ENCODE assay signal across 8 cellular contexts in the genomic region with DNA sequence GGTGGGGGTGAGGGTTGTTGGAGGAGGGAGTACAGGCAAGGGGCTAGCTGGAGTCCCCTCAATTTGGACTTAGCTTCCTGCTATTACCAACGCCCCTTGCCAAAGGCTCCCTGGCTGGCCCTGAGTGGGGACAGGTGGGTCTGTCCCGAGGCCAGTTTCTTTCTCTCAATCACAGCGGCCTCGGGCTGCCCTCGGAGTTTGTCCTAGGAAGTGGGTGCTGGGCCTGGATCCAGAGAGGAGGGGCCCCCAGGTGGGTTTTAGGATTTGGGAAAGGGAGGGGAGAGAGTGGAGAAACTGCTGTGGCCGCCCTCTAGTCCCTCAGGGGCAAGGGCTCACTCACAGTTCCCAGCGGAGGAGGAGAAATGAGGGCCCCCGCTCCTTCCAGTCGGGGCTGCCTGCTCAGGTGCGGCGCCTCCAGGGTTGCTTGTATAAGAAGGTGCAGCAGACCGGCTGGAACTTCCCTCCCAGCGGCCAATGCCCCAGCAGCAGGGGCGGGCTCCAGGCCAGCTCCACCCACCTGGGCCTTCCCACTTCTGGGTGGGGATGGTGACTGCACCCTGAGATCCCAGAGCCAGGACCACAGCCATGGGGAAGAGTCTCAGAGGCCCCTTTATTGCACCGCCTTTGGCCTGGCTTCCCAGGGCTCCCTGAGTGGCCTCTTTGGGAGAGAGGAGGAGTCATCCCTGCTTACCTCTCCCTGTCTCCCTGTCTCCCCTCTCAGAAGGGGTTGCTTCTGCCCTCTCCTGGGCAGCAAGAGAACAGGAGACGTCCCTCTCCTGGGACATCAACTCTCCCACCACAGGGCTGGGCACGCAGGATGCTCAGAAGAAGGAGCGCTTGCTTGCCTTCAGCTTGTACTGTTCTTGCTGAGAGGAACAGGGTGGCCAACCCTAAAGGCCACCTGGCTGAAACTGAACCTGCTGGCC.
DNase-seq lines count a peak whose midpoint lies in the region; ATAC-seq and TF ChIP-seq lines count a peak whose summit lies in the region.

No MANE protein-coding gene starts in this region.

- H3K4me3 Mint-ChIP-seq in H9 (peak overlapping the region; percentile 76 to 84), endothelial cell (ENCODE audit: unreplicated experiment) (no peak overlapping the region), neural crest cell (no peak overlapping the region)

- no peak overlapping the region for H2BK5ac ChIP-seq in H9 (ENCODE audit: insufficient read length, low read length)

- no peak overlapping the region for H3K56ac ChIP-seq in H9 (ENCODE audit: insufficient read length, low read depth, low read length)

- no peak overlapping the region for H2AK5ac ChIP-seq in H9 (ENCODE audit: insufficient read length, low read length)

- H3K79me1 ChIP-seq in H9 (ENCODE audit: insufficient read depth, low read depth, low read length, poor library complexity, severe bottlenecking): no peaks in the 10 kb centered on the region

- no peak overlapping the region for H3K23ac ChIP-seq in H9 (ENCODE audit: insufficient read length, low read depth, low read length)

- peaks cover 0 to 2% of the 10 kb centered on the region in 2 experiments; a peak in 1 of 5 replicates for H3K9me3 Mint-ChIP-seq in H9
- H3K9me3 Mint-ChIP-seq in endothelial cell (ENCODE audit: unreplicated experiment): no peaks in the 10 kb centered on the region
- no peaks in the 10 kb centered on the region for H3K9me3 Mint-ChIP-seq in neural crest cell

- no peak overlapping the region for H2BK15ac ChIP-seq in H9 (ENCODE audit: low read depth, low read length)

- intact Hi-C loops in sciatic nerve (cut with DNase I): no loop called here

- no CpG with 5 or more reads among the region's 18 CpGs for WGBS in H9 (ENCODE audit: extremely low coverage, insufficient read length, low lambda C conversion rate)

- no peak overlapping the region for H3K4ac ChIP-seq in H9 (ENCODE audit: low read depth, low read length)

- H3K36me3 Mint-ChIP-seq in H9 (ENCODE audit: insufficient read depth in 1 of 3, low read depth in 3 of 3): no peaks in the 10 kb centered on the region
- peaks cover 42% of the 10 kb centered on the region for H3K36me3 Mint-ChIP-seq in endothelial cell (ENCODE audit: low read depth, unreplicated experiment)
- no peaks in the 10 kb centered on the region for H3K36me3 Mint-ChIP-seq in neural crest cell (ENCODE audit: low read depth)

- H3K79me2 ChIP-seq in H9 (ENCODE audit: insufficient read depth, low read length): no peaks in the 10 kb centered on the region

- TF ChIP-seq CTCF in H9 (conservative IDR thresholded peaks at IDR 0.05) (peak; percentile 71), endothelial cell (IDR thresholded peaks at IDR 0.05; ENCODE audit: unreplicated experiment) (no peak), neural crest cell (conservative IDR thresholded peaks at IDR 0.05) (peak; percentile 60)

- no peak overlapping the region for H3K18ac ChIP-seq in H9 (ENCODE audit: insufficient read length, low read depth, low read length)

- DNase-seq in COLO668 (lab: John Stamatoyannopoulos, UW; ENCODE audit: unreplicated experiment) (peak; percentile 68), H9 (peak; percentile 97), NCI-H69 (lab: John Stamatoyannopoulos, UW) (peak; percentile 91), endothelial cell (ENCODE audit: low spot score) (peak; percentile 43), neural crest cell (ENCODE audit: low read depth, low spot score) (no peak), sciatic nerve (ENCODE audit: low spot score) (no peak)

- H3K4me1 Mint-ChIP-seq in H9 (peaks cover 15 to 22% of the 10 kb centered on the region in 2 experiments), endothelial cell (ENCODE audit: unreplicated experiment) (peaks cover 43% of the 10 kb centered on the region), neural crest cell (peaks cover 11% of the 10 kb centered on the region)

- no peaks in the 10 kb centered on the region for H3K9me3 ChIP-seq in H9 (ENCODE audit: control insufficient read depth, low read depth, low read length)

- no peak overlapping the region for H4K8ac ChIP-seq in H9 (replicated peaks; ENCODE audit: insufficient read length, low read depth, low read length)

- peaks cover 29% of the 10 kb centered on the region for H3K27me3 ChIP-seq in H9 (ENCODE audit: insufficient read depth, low read length)

- H2BK120ac ChIP-seq in H9 (ENCODE audit: low read depth, low read length, poor library complexity, severe bottlenecking): no peak overlapping the region

- no peak overlapping the region for H2AFZ ChIP-seq in H9 (ENCODE audit: low read length)

- ATAC-seq in HG03442 (IDR thresholded peaks at IDR 0.05; ENCODE audit: unreplicated experiment) (no peak), sciatic nerve (no peak), GM19328 (IDR thresholded peaks at IDR 0.05; ENCODE audit: unreplicated experiment) (no peak)

- H3K27me3 Mint-ChIP-seq in H9 (ENCODE audit: low read depth) (peaks cover 44% of the 10 kb centered on the region), endothelial cell (ENCODE audit: unreplicated experiment) (peaks cover 28% of the 10 kb centered on the region), neural crest cell (ENCODE audit: low read depth) (peaks cover 48% of the 10 kb centered on the region)

- peak overlapping the region; percentile 4 for H3K9ac ChIP-seq in H9 (ENCODE audit: extremely low read depth, insufficient read length, low read length)

- H3K27ac Mint-ChIP-seq in H9 (peak overlapping the region in 1 of 3 experiments; percentile 90; a peak in 2 of 7 replicates), endothelial cell (ENCODE audit: unreplicated experiment) (no peak overlapping the region), neural crest cell (ENCODE audit: unreplicated experiment) (no peak overlapping the region)

- no peaks in the 10 kb centered on the region for H4K20me1 ChIP-seq in H9 (ENCODE audit: control insufficient read depth, insufficient read depth, insufficient read length)

- H4K91ac ChIP-seq in H9 (ENCODE audit: insufficient read length, low read depth, low read length): no peak overlapping the region

- H3K23me2 ChIP-seq in H9 (ENCODE audit: insufficient read length, low read depth, low read length, poor library complexity, severe bottlenecking): peaks cover 16% of the 10 kb centered on the region

- H3K4me1 ChIP-seq in H9 (ENCODE audit: insufficient read depth, low read length): no peaks in the 10 kb centered on the region

- no peak overlapping the region for H2BK20ac ChIP-seq in H9 (ENCODE audit: low read depth, low read length, poor library complexity, severe bottlenecking)

- no peak overlapping the region for H3K27ac ChIP-seq in H9 (ENCODE audit: insufficient read length, low read depth, low read length)

- H2BK12ac ChIP-seq in H9 (ENCODE audit: insufficient read length, low read depth, low read length): no peak overlapping the region

- no peak overlapping the region for H4K5ac ChIP-seq in H9 (ENCODE audit: insufficient read length, low read depth, low read length)

- no peak overlapping the region for H3K14ac ChIP-seq in H9 (ENCODE audit: insufficient read depth, low read length)

- H3T11ph ChIP-seq in H9 (ENCODE audit: low read length): no peak overlapping the region

- H3K4me2 ChIP-seq in H9 (ENCODE audit: insufficient read depth, insufficient read length, low read length): peak overlapping the region; percentile 62

Comparison
In these comparisons a context has a peak if more than half of its experiments do, and no peak if none do; other contexts are left out.
1. DNase-seq: peak in COLO668 (single experiment), H9 (single experiment), NCI-H69 (single experiment) and endothelial cell (single experiment); none in neural crest cell (single experiment) and sciatic nerve (single experiment).
2. H3K4me3 Mint-ChIP-seq: peak in H9 (2 of 2); none in endothelial cell (single experiment) and neural crest cell (single experiment).